Comparison of ENCODE assay signal across 8 cellular contexts in the genomic region with DNA sequence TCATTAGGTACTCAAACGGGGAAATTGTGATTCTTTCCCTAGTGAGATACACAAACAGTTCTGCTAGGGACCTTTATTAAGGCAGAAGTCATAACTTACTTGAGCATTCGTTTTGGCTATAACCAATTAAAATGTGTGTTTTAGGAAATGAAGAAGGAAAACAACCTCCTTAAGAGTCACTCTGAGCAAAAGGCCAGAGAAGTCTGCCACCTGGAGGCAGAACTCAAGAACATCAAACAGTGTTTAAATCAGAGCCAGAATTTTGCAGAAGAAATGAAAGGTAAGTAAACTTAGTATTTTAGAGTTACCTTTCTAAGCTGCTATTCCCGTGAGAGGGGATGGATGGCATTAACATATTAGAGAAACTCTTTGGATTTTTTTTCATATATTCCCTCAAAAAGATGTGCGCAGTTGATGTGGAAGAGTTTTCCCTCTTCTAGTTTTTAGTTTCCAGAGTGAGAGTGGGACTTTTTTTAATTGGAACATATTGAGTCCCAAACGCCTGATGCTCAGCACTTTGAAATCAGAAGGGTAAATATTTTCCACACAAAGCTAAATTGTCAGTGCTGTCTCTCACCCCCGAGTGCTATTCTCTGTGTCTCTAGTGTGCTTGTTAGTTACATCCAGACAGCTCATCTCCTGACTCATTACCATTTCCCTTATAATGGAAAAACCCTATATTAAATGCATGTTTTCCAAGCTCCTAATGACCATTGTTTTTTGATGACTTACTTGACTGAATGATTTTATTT. TPM values are rescaled to one million over a fixed set of nuclear protein-coding genes. Genes with fewer than 3 reads are reported as not detected.
DNase-seq lines count a peak whose midpoint lies in the region; ATAC-seq and TF ChIP-seq lines count a peak whose summit lies in the region.

No MANE protein-coding gene starts in this region.

- peak overlapping the region in 5 of 10 donors; percentile 37 to 67 (median 50) for H3K4me3 Mint-ChIP-seq in naive thymus-derived CD8-positive, alpha-beta T cell

- H3K36me3 Mint-ChIP-seq in naive thymus-derived CD8-positive, alpha-beta T cell, result peaks cover 0 to 2% (median 0%) of the 10 kb centered on the region in 3 donors

- no peaks in the 10 kb centered on the region for H3K27me3 Mint-ChIP-seq in naive thymus-derived CD8-positive, alpha-beta T cell

- no peak overlapping the region for H3K27ac ChIP-seq in coronary artery

- intact Hi-C loops in sciatic nerve (cut with DNase I), result no loop called here

- POLR2A ChIA-PET in naive thymus-derived CD8-positive, alpha-beta T cell (lab: Charles Lee), result no interaction called here

- no peak overlapping the region for H3K4me3 ChIP-seq in coronary artery

- peak; percentile 34 for TF ChIP-seq CTCF in coronary artery (IDR thresholded peaks at IDR 0.05)

- ATAC-seq in HG02973 (IDR thresholded peaks at IDR 0.05; ENCODE audit: unreplicated experiment), result peak; percentile 70
- ATAC-seq in naive thymus-derived CD8-positive, alpha-beta T cell, result peak; percentile 31 to 42
- ATAC-seq in HG03025 (IDR thresholded peaks at IDR 0.05; ENCODE audit: low FRiP score, unreplicated experiment), result no peak
- no peak for ATAC-seq in sciatic nerve

- no peaks in the 10 kb centered on the region for H3K9me3 Mint-ChIP-seq in naive thymus-derived CD8-positive, alpha-beta T cell

- DNase-seq in Ammon's horn (ENCODE audit: low spot score) (peak; percentile 43), GM03348 (ENCODE audit: low spot score) (peak; percentile 62), RPMI7951 (ENCODE audit: low read depth) (peak; percentile 40), coronary artery (ENCODE audit: low spot score) (no peak), sciatic nerve (ENCODE audit: low spot score) (no peak)
- peak in 3 of 10 donors; percentile 6 to 42 (median 26) for DNase-seq in naive thymus-derived CD8-positive, alpha-beta T cell

- H3K27ac Mint-ChIP-seq in naive thymus-derived CD8-positive, alpha-beta T cell, result peak overlapping the region in 7 of 10 donors; percentile 31 to 94 (median 79)

- H3K4me1 Mint-ChIP-seq in naive thymus-derived CD8-positive, alpha-beta T cell, result peaks cover 0 to 29% (median 14%) of the 10 kb centered on the region in 4 donors

RNA-seq across cellular contexts. Expression of gene CENPF, which starts 34.9 kb away (rescaled TPM):
- total RNA-seq in RPMI7951 (2014; rRNA removed; shearing (Covaris generic)), result 123 and 129 TPM in 2 replicates
- 1 to 10 TPM; 1.8 to 2.6 TPM for total RNA-seq in naive thymus-derived CD8-positive, alpha-beta T cell
- 1 to 10 TPM in 1 of 3 donors, under 1 TPM in 1, not detected in 1; 0.66 to 1.5 TPM for polyA plus RNA-seq in naive thymus-derived CD8-positive, alpha-beta T cell
- total RNA-seq in sciatic nerve, result 1.7 TPM

Comparison
In these comparisons a context has a peak if more than half of its experiments do, and no peak if none do; other contexts are left out.
1. DNase-seq: peak in Ammon's horn (single experiment), GM03348 (single experiment) and RPMI7951 (single experiment); none in coronary artery (single experiment) and sciatic nerve (single experiment).
2. ATAC-seq: peak in HG02973 (single experiment) and naive thymus-derived CD8-positive, alpha-beta T cell (2 of 2); none in HG03025 (single experiment) and sciatic nerve (single experiment).
3. RNA of gene CENPF, which starts 34.9 kb away (total RNA-seq): 123 to 129 TPM in RPMI7951; 1.8 to 2.6 TPM in naive thymus-derived CD8-positive, alpha-beta T cell and 1.7 TPM in sciatic nerve (single experiment); every median in the first group is over 10 times any median in the second.